Comparison of ENCODE assay signal across 34 cellular contexts in the genomic region with DNA sequence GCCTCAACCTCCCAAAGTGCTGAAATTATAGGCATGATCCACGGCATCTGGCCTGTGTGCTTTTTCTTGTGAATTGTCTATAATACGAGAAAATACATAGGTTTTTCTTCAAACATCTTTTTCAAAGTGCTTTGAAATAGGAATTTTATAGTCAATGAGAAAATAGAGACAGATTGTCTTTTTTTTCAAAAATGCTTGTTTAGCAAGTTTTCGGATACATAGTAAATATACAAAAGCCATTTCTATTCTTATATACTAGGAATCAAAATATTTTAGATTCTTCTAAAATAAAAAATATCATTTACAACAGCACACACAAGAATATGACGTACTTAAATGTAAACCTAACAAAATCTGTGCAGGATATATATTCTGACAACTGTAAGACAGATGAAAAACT. TPM values are rescaled to one million over a fixed set of nuclear protein-coding genes. Genes with fewer than 3 reads are reported as not detected.
"Had no signal": no experiment of that assay in that cellular context is flagged by ENCODE, and none has a peak within 500 bp of the region (broad histone marks: within the 10 kb centered on the region; RNA-seq: fewer than 3 reads in every experiment).

No MANE protein-coding gene starts in this region.

- ATAC-seq: activated CD8-positive, alpha-beta T cell treated with anti-CD3 and anti-CD28 coated beads for 36 hours; activated T-cell treated with anti-CD3 and anti-CD28 coated beads, Interleukin-2, amount 50 U/mL, for 72 hours; activated T-helper 17 cell treated with anti-CD3 and anti-CD28 coated beads, Interleukin-2, amount 50 U/mL, for 72 hours had no signal

- H3K4me3 Mint-ChIP-seq: activated CD4-positive, alpha-beta T cell treated with anti-CD3 and anti-CD28 coated beads, Interleukin-2, amount 10 ng/mL, durations not matched to agents 24 days and 14 days; activated CD8-positive, alpha-beta T cell treated with anti-CD3 and anti-CD28 coated beads for 36 hours; activated naive CD4-positive, alpha-beta T cell treated with anti-CD3 and anti-CD28 coated beads, Interleukin-2, amount 50 U/mL, for 24 hours; activated naive CD8-positive, alpha-beta T cell treated with anti-CD3 and anti-CD28 coated beads, Interleukin-2, amount 10 ng/mL, durations not matched to agents 7 days and 5 days; activated T-cell treated with anti-CD3 and anti-CD28 coated beads, Interleukin-2, amount 50 U/mL, for 72 hours; activated T-helper 17 cell treated with anti-CD3 and anti-CD28 coated beads, Interleukin-2, amount 50 U/mL, for 72 hours; central memory CD8-positive, alpha-beta T cell; T-helper 1 cell treated with Interleukin-12 subunit alpha and Interleukin-12 subunit beta and Interleukin-4 antibody, amounts not matched to agents 30 μg/mL and 1 μg/mL, for 36 hours; T-helper 2 cell treated with Interferon-gamma antibody and Interleukin-4, amounts not matched to agents 5 μg/mL and 100 μg/mL, for 36 hours had no signal

- H3K9ac ChIP-seq: SK-N-SH had no signal

- H3K9me3 ChIP-seq: ascending aorta, SJSA1, SK-N-SH had no signal

- H3K4me1 Mint-ChIP-seq: activated CD4-positive, alpha-beta T cell treated with anti-CD3 and anti-CD28 coated beads, Interleukin-2, amount 10 ng/mL, durations not matched to agents 24 days and 14 days; activated naive CD4-positive, alpha-beta T cell treated with anti-CD3 and anti-CD28 coated beads, Interleukin-2, amount 50 U/mL, for 24 hours; activated naive CD8-positive, alpha-beta T cell treated with anti-CD3 and anti-CD28 coated beads, Interleukin-2, amount 10 ng/mL, durations not matched to agents 7 days and 5 days; activated T-helper 17 cell treated with anti-CD3 and anti-CD28 coated beads, Interleukin-2, amount 50 U/mL, for 72 hours; central memory CD8-positive, alpha-beta T cell had no signal

- H3K4me3 ChIP-seq: ascending aorta, cardiac muscle cell, SJSA1 had no signal

- FAIRE-seq: TTC549 had no signal

- H3K9me2 ChIP-seq: SK-N-SH had no signal

- H3K36me3 ChIP-seq: ascending aorta, cardiac muscle cell, SJSA1 had no signal

- H3K4me1 ChIP-seq: ascending aorta, SJSA1 had no signal

- H3K36me3 Mint-ChIP-seq: activated naive CD4-positive, alpha-beta T cell treated with anti-CD3 and anti-CD28 coated beads, Interleukin-2, amount 50 U/mL, for 24 hours; activated naive CD8-positive, alpha-beta T cell treated with anti-CD3 and anti-CD28 coated beads, Interleukin-2, amount 10 ng/mL, durations not matched to agents 7 days and 5 days had no signal

- H3K27me3 ChIP-seq: ascending aorta, cardiac muscle cell, SJSA1 had no signal

- H3K27ac Mint-ChIP-seq: activated CD4-positive, alpha-beta T cell treated with anti-CD3 and anti-CD28 coated beads, Interleukin-2, amount 10 ng/mL, durations not matched to agents 24 days and 14 days; activated CD8-positive, alpha-beta T cell treated with anti-CD3 and anti-CD28 coated beads for 36 hours; activated naive CD4-positive, alpha-beta T cell treated with anti-CD3 and anti-CD28 coated beads, Interleukin-2, amount 50 U/mL, for 24 hours; activated naive CD8-positive, alpha-beta T cell treated with anti-CD3 and anti-CD28 coated beads, Interleukin-2, amount 10 ng/mL, durations not matched to agents 7 days and 5 days; activated T-cell treated with anti-CD3 and anti-CD28 coated beads, Interleukin-2, amount 50 U/mL, for 72 hours; activated T-helper 17 cell treated with anti-CD3 and anti-CD28 coated beads, Interleukin-2, amount 50 U/mL, for 72 hours; T-helper 1 cell treated with Interleukin-12 subunit alpha and Interleukin-12 subunit beta and Interleukin-4 antibody, amounts not matched to agents 30 μg/mL and 1 μg/mL, for 36 hours; T-helper 2 cell treated with Interferon-gamma antibody and Interleukin-4, amounts not matched to agents 5 μg/mL and 100 μg/mL, for 36 hours had no signal

- DNase-seq: activated CD4-positive, alpha-beta T cell treated with anti-CD3 and anti-CD28 coated beads, Interleukin-2, amount 10 ng/mL, durations not matched to agents 24 days and 14 days; activated CD4-positive, alpha-beta T cell treated with anti-CD3 and anti-CD28 coated beads, Interleukin-2, amount 50 U/mL, for 4 hours; activated CD8-positive, alpha-beta T cell treated with anti-CD3 and anti-CD28 coated beads for 36 hours; activated effector memory CD4-positive, alpha-beta T cell treated with anti-CD3 and anti-CD28 coated beads, Interleukin-2, amount 50 U/mL, for 16 hours; activated naive CD4-positive, alpha-beta T cell treated with Interleukin-2 at 50 U/mL for 16 hours; activated naive CD8-positive, alpha-beta T cell treated with anti-CD3 and anti-CD28 coated beads, Interleukin-2, amount 10 ng/mL, durations not matched to agents 7 days and 5 days; activated T-cell treated with anti-CD3 and anti-CD28 coated beads, Interleukin-2, amount 50 U/mL, for 1 hour; activated T-cell treated with anti-CD3 and anti-CD28 coated beads, Interleukin-2, amount 50 U/mL, for 72 hours; amygdala; NCI-H1092 treated with DMSO at 0.1 percent for 48 hours; NCI-H1417; NCI-H146; NCI-H187; NCI-H2029 treated with DMSO at 0.1 percent for 48 hours; NCI-H2107; NCI-H2171; NCI-H510A; NCI-H526; NCI-H748 treated with DMSO at 0.1 percent for 48 hours; SHP77 treated with DMSO at 0.1 percent for 48 hours; SK-N-SH had no signal

- H3K27ac ChIP-seq: ascending aorta, cardiac muscle cell, SJSA1 had no signal

- H3K9me3 Mint-ChIP-seq: activated CD4-positive, alpha-beta T cell treated with anti-CD3 and anti-CD28 coated beads, Interleukin-2, amount 10 ng/mL, durations not matched to agents 24 days and 14 days; activated CD8-positive, alpha-beta T cell treated with anti-CD3 and anti-CD28 coated beads for 36 hours; activated naive CD4-positive, alpha-beta T cell treated with anti-CD3 and anti-CD28 coated beads, Interleukin-2, amount 50 U/mL, for 24 hours; activated naive CD8-positive, alpha-beta T cell treated with anti-CD3 and anti-CD28 coated beads, Interleukin-2, amount 10 ng/mL, durations not matched to agents 7 days and 5 days; activated T-cell treated with anti-CD3 and anti-CD28 coated beads, Interleukin-2, amount 50 U/mL, for 72 hours; activated T-helper 17 cell treated with anti-CD3 and anti-CD28 coated beads, Interleukin-2, amount 50 U/mL, for 72 hours; central memory CD8-positive, alpha-beta T cell; T-helper 1 cell treated with Interleukin-12 subunit alpha and Interleukin-12 subunit beta and Interleukin-4 antibody, amounts not matched to agents 30 μg/mL and 1 μg/mL, for 36 hours; T-helper 2 cell treated with Interferon-gamma antibody and Interleukin-4, amounts not matched to agents 5 μg/mL and 100 μg/mL, for 36 hours had no signal

- H3K4me2 ChIP-seq: SK-N-SH had no signal

RNA-seq across cellular contexts. Expression of a gene that starts 1.6 kb away (rescaled TPM):
- total RNA-seq: activated CD4-positive, alpha-beta T cell treated with anti-CD3 and anti-CD28 coated beads, Interleukin-2, amount 10 ng/mL, durations not matched to agents 24 days and 14 days; activated CD8-positive, alpha-beta memory T cell treated with anti-CD3 and anti-CD28 coated beads for 36 hours; activated CD8-positive, alpha-beta T cell treated with anti-CD3 and anti-CD28 coated beads for 36 hours; activated naive CD8-positive, alpha-beta T cell treated with anti-CD3 and anti-CD28 coated beads, Interleukin-2, amount 10 ng/mL, durations not matched to agents 7 days and 5 days; activated T-cell treated with anti-CD3 and anti-CD28 coated beads, Interleukin-2, amount 50 U/mL, for 72 hours; activated T-helper 17 cell treated with anti-CD3 and anti-CD28 coated beads, Interleukin-2, amount 50 U/mL, for 72 hours; ascending aorta; cardiac muscle cell; chondrocyte; LHCN-M2; SJSA1 had no signal
- polyA plus RNA-seq: adipose tissue, cardiac muscle cell, SK-N-SH had no signal
